28 cellular contexts compared by ENCODE assay signal in genomic region chr7:133681529-133681928, GRCh38.
"Had no signal": no experiment of that assay in that cellular context is flagged by ENCODE, and none has a peak within 500 bp of the region (broad histone marks: within the 10 kb centered on the region; RNA-seq: fewer than 3 reads in every experiment).

No MANE protein-coding gene starts in this region.

- H3K27ac ChIP-seq: colonic mucosa, epithelial cell of prostate, esophagus squamous epithelium, gastrocnemius medialis, heart right ventricle, left lung, lower lobe of right lung had no signal

- H3K27me3 Mint-ChIP-seq: dendritic cell treated with granulocyte-macrophage colony-stimulating factor and Interleukin-4, amounts not matched to agents 40 ng/mL and 50 ng/mL, for 4 days; effector memory CD8-positive, alpha-beta T cell; naive B cell; naive thymus-derived CD8-positive, alpha-beta T cell had no signal

- H3K4me1 ChIP-seq: colonic mucosa, esophagus squamous epithelium, gastrocnemius medialis, heart right ventricle, left lung, lower lobe of right lung had no signal

- ATAC-seq: effector memory CD8-positive, alpha-beta T cell; esophagus mucosa; gastrocnemius medialis; heart right ventricle; left cardiac atrium; left lung; left ventricle myocardium superior; lower lobe of right lung; mucosa of descending colon; naive thymus-derived CD8-positive, alpha-beta T cell had no signal

- H3K4me3 Mint-ChIP-seq: dendritic cell treated with granulocyte-macrophage colony-stimulating factor and Interleukin-4, amounts not matched to agents 40 ng/mL and 50 ng/mL, for 4 days; effector memory CD8-positive, alpha-beta T cell; endodermal cell; mesothelial cell of epicardium; naive B cell; naive thymus-derived CD8-positive, alpha-beta T cell had no signal

- H3K27me3 ChIP-seq: colonic mucosa, esophagus squamous epithelium, gastrocnemius medialis, heart right ventricle, left lung had no signal

- H3K9me3 Mint-ChIP-seq: dendritic cell treated with granulocyte-macrophage colony-stimulating factor and Interleukin-4, amounts not matched to agents 40 ng/mL and 50 ng/mL, for 4 days; effector memory CD8-positive, alpha-beta T cell had no signal

- FAIRE-seq: endometrium, islet of Langerhans had no signal

- H3K27ac Mint-ChIP-seq: dendritic cell treated with granulocyte-macrophage colony-stimulating factor and Interleukin-4, amounts not matched to agents 40 ng/mL and 50 ng/mL, for 4 days; effector memory CD8-positive, alpha-beta T cell; mesothelial cell of epicardium; naive thymus-derived CD8-positive, alpha-beta T cell had no signal

- H3K36me3 ChIP-seq: colonic mucosa, esophagus squamous epithelium, gastrocnemius medialis, heart right ventricle, left lung, lower lobe of right lung had no signal

- DNase-seq: colonic mucosa; cortex of kidney; effector CD8-positive, alpha-beta T cell; effector memory CD8-positive, alpha-beta T cell; endodermal cell; erythroblast; esophagus squamous epithelium; foreskin fibroblast; foreskin melanocyte; gastrocnemius medialis; glutamatergic neuron; head of caudate nucleus; heart right ventricle; hippocampal formation; left cardiac atrium; left lung; left ventricle myocardium superior; lower lobe of right lung; mesenchymal stem cell; mucosa of descending colon; naive B cell; naive thymus-derived CD8-positive, alpha-beta T cell had no signal

- H3K4me3 ChIP-seq: colonic mucosa, esophagus squamous epithelium, gastrocnemius medialis, heart right ventricle, left lung, lower lobe of right lung, mucosa of descending colon had no signal

- H3K9me3 ChIP-seq: colonic mucosa, esophagus squamous epithelium, gastrocnemius medialis, heart right ventricle, left lung, lower lobe of right lung, mucosa of descending colon had no signal
